ENCODE assay signal across 1 cellular context in genomic region chr19:34555447-34555846, GRCh38.
TF ChIP-seq lines count a peak whose summit lies in the region.

No MANE protein-coding gene starts in this region.

TF ChIP-seq in GM23338, 12 proteins besides CTCF, POLR2A, EP300 and RAD21 (continued from another document):
- TF ChIP-seq ZNF462 (CRISPR knock-in tag; IDR thresholded peaks at IDR 0.05) (no peak), ZNF331 (CRISPR knock-in tag; IDR thresholded peaks at IDR 0.05; ENCODE audit: low read depth) (no peak)
